ENCODE assay signal across 9 cellular contexts in genomic region chr10:74585231-74586087, GRCh38.
A peak's percentile ranks its signal among the peaks of the same experiment; 100 is the strongest.
DNase-seq lines count a peak whose midpoint lies in the region; ATAC-seq, FAIRE-seq and TF ChIP-seq lines count a peak whose summit lies in the region.
"Had no signal": no experiment of that assay in that cellular context is flagged by ENCODE, and none has a peak within 500 bp of the region (broad histone marks: within the 10 kb centered on the region; RNA-seq: fewer than 3 reads in every experiment).

No MANE protein-coding gene starts in this region.

- DNase-seq in heart left ventricle (no peak), cardiac septum (ENCODE audit: low spot score) (no peak), NCI-H748 (lab: John Stamatoyannopoulos, UW; ENCODE audit: unreplicated experiment) (peak; percentile 87), kidney glomerular epithelial cell (lab: John Stamatoyannopoulos, UW) (peak; percentile 20), H54 (ENCODE audit: insufficient read length, low spot score) (no peak)
- peak in 1 of 2 donors; percentile 52 for DNase-seq in activated naive CD4-positive, alpha-beta T cell treated with anti-CD3 and anti-CD28 coated beads, Interleukin-2, amount 50 U/mL, for 72 hours (ENCODE audit: low spot score in 2 of 2)
- DNase-seq in stimulated activated CD4-positive, alpha-beta T cell treated with anti-CD3 and anti-CD28 coated beads, TNF-alpha, amount 100 ng/mL, for 48 hours (ENCODE audit: low read depth in 3 of 3), result peak; percentile 12 to 34 (median 17)

- H3K4me3 ChIP-seq in heart left ventricle, result peak overlapping the region in 9 of 12 donors; percentile 5 to 41 (median 22)

- intact Hi-C loops in heart left ventricle (cut with DNase I), result loop anchor here in 5 of 10 donors (5.0 to 10.0 kb wide), 5 partner anchors 98 to 242 kb away; partner anchors contain the start of gene KAT6B (in 3 of the 5)
- intact Hi-C loops in cardiac septum (cut with DNase I), result no loop called here

- H3K9me3 Mint-ChIP-seq in activated naive CD4-positive, alpha-beta T cell treated with anti-CD3 and anti-CD28 coated beads, Interleukin-2, amount 50 U/mL, for 72 hours, result peaks cover 3 to 13% of the 10 kb centered on the region in 2 donors

- peak overlapping the region; percentile 97 to 98 for H3K27ac Mint-ChIP-seq in activated naive CD4-positive, alpha-beta T cell treated with anti-CD3 and anti-CD28 coated beads, Interleukin-2, amount 50 U/mL, for 72 hours

- peaks cover 0 to 3% (median 0%) of the 10 kb centered on the region in 12 donors for H3K9me3 ChIP-seq in heart left ventricle

- TF ChIP-seq POLR2A in heart left ventricle (IDR thresholded peaks at IDR 0.05) (no peak), H54 (IDR thresholded peaks at IDR 0.05; ENCODE audit: low read depth, low read length) (no peak)

- H3K36me3 Mint-ChIP-seq in activated naive CD4-positive, alpha-beta T cell treated with anti-CD3 and anti-CD28 coated beads, Interleukin-2, amount 50 U/mL, for 72 hours, result peaks cover 3 to 20% of the 10 kb centered on the region in 2 donors

- H3K27ac ChIP-seq in heart left ventricle, result peak overlapping the region; percentile 6 to 79 (median 62)
- H3K27ac ChIP-seq: epithelial cell of prostate had no signal

- H3K4me1 ChIP-seq in heart left ventricle, result peaks cover 6 to 57% (median 47%) of the 10 kb centered on the region in 12 donors

- WGBS in heart left ventricle, 4 donors, result 14 to 20% (median 17%) methylated on average over 8 of the region's 8 CpGs

- no peaks in the 10 kb centered on the region for H3K36me3 ChIP-seq in heart left ventricle

- H3K27me3 ChIP-seq in heart left ventricle, result no peaks in the 10 kb centered on the region

- no peak for FAIRE-seq in H54 (lab: Jason Lieb, UNC)

- TF ChIP-seq CTCF in heart left ventricle (IDR thresholded peaks at IDR 0.05), result no peak

- ATAC-seq in heart left ventricle (peak in 1 of 4 donors; percentile 52), HG03039 (IDR thresholded peaks at IDR 0.05; ENCODE audit: unreplicated experiment) (peak; percentile 69)
- ATAC-seq in activated naive CD4-positive, alpha-beta T cell treated with anti-CD3 and anti-CD28 coated beads, Interleukin-2, amount 50 U/mL, for 72 hours, result peak; percentile 82 to 83

Comparison
In these comparisons a context has a peak if more than half of its experiments do, and no peak if none do; other contexts are left out.
1. DNase-seq: peak in NCI-H748 (single experiment), kidney glomerular epithelial cell (single experiment) and stimulated activated CD4-positive, alpha-beta T cell treated with anti-CD3 and anti-CD28 coated beads, TNF-alpha, amount 100 ng/mL, for 48 hours (3 of 3); none in heart left ventricle (0 of 5), cardiac septum (single experiment) and H54 (single experiment).